10 cellular contexts compared by ENCODE assay signal in the genomic region with DNA sequence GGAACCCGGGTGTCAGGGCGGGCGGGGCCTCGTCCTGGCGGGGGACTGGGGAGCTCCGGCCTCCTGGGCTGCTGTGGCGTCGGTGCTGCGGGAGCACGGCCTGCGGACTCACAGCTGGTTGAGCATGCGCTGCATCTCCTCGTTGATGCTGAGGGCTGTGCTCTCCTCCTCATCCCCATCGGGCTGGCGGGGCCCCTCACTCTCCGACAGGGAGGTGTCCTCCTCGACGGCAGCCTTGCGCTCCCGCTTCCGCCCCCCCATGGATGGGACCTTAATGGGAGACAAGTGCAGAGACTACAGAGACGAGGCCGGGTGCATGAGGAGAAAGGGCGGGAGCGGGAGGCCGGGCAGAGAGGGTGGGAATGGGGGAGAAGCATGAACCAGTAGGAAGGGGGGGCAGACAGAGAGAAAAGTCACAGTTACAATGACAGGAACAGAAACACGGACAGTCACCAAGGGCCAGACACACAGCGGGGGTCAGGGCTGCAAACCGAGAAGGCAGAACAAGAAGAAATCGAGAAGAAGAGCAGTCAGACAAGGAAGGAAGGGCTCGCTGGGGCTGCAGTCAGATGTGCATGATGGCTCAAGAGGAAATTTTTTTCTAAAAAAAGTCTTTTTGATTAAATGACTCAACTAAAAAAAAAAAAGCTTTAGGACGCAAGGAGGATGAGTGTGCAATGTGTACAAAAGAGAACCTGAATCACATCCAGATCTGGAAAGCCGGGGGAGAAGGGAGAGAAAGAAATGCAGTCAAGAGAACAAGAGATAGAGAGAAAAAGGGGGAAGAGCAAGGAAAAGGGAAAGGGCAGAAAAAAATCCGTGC. TPM values are rescaled to one million over a fixed set of nuclear protein-coding genes. Genes with fewer than 3 reads are reported as not detected.
DNase-seq lines count a peak whose midpoint lies in the region; ATAC-seq and TF ChIP-seq lines count a peak whose summit lies in the region.
"Had no signal": no experiment of that assay in that cellular context is flagged by ENCODE, and none has a peak within 500 bp of the region (broad histone marks: within the 10 kb centered on the region; RNA-seq: fewer than 3 reads in every experiment).

No MANE protein-coding gene starts in this region.

- CTCF ChIA-PET in RWPE1 (lab: Yijun Ruan, JAX), result interaction anchor here (0.6 to 3.1 kb wide), 3 partner anchors 11 to 34 kb away, joined by 3 to 9 read pairs (median 3); no protein-coding TSS in a partner anchor

- no peaks in the 10 kb centered on the region for H3K36me3 ChIP-seq in ovary

- H3K27ac ChIP-seq in RWPE1 (peak overlapping the region; percentile 70), epithelial cell of prostate (peak overlapping the region; percentile 55), ovary (no peak overlapping the region)

- H3K27me3 ChIP-seq in ovary, result no peaks in the 10 kb centered on the region
- H3K27me3 ChIP-seq: right lobe of liver had no signal

- 56 to 68% (median 63%) methylated on average over 33 to 34 of the region's 34 CpGs for WGBS in ovary, 3 donors

- no peak for TF ChIP-seq EP300 in ovary (IDR thresholded peaks at IDR 0.05)

- ATAC-seq in GM19351 (IDR thresholded peaks at IDR 0.05; ENCODE audit: unreplicated experiment) (no peak), HG02885 (IDR thresholded peaks at IDR 0.05; ENCODE audit: poor library complexity, unreplicated experiment) (no peak), GM19452 (IDR thresholded peaks at IDR 0.05; ENCODE audit: unreplicated experiment) (no peak)

- peaks cover 23% of the 10 kb centered on the region for H3K4me1 ChIP-seq in ovary (ENCODE audit: insufficient read depth)

- POLR2A ChIA-PET in RWPE1 (lab: Yijun Ruan, JAX; ENCODE audit: low non-redundant PET), result no interaction called here

- TF ChIP-seq POLR2A in ovary (IDR thresholded peaks at IDR 0.05), result no peak

- H3K9me3 ChIP-seq in ovary, result no peaks in the 10 kb centered on the region
- H3K9me3 ChIP-seq: right lobe of liver had no signal

- DNase-seq in AG20443 (ENCODE audit: low spot score) (peak; percentile 67), RWPE1 (ENCODE audit: low spot score) (no peak), epithelial cell of prostate (ENCODE audit: low read depth, low spot score) (no peak), ovary (peak in 1 of 5 donors; percentile 25), NCI-H345 (lab: John Stamatoyannopoulos, UW) (no peak)
- DNase-seq: NK-92 treated with Interleukin-12 subunit alpha and Interleukin-12 subunit beta, amount 100 ng/mL, for 24 hours had no signal

- TF ChIP-seq CTCF in RWPE1 (conservative IDR thresholded peaks at IDR 0.05; ENCODE audit: low read depth) (no peak), ovary (IDR thresholded peaks at IDR 0.05) (no peak)

- intact Hi-C loops in ovary (cut with DNase I), result no loop called here

- peak overlapping the region; percentile 2 for H3K4me3 ChIP-seq in ovary
- H3K4me3 ChIP-seq: right lobe of liver had no signal

RNA-seq across cellular contexts. Expression of a gene that starts 7.1 kb away (rescaled TPM):
- 10 to 100 TPM; 10.9 to 31.4 (median 22.9) TPM for total RNA-seq in ovary
- polyA plus RNA-seq in ovary, result 10 to 100 TPM in 1 of 2 donors, 1 to 10 TPM in 1; 9.7 to 25.9 TPM

RNA-seq across cellular contexts. Expression of a gene that starts 14.4 kb away (rescaled TPM):
- 1,000 to 10,000 TPM in 5 of 7 donors, 100 to 1,000 TPM in 2; 661 to 1,442 (median 1,249) TPM for total RNA-seq in ovary
- 1,000 to 10,000 TPM; 1,086 to 1,247 TPM for polyA plus RNA-seq in ovary

RNA-seq across cellular contexts. Expression of a gene that starts 19.3 kb away (rescaled TPM):
- 10 to 100 TPM; 11.6 to 46.9 (median 24.5) TPM for total RNA-seq in ovary
- polyA plus RNA-seq in ovary, result 10 to 100 TPM; 11.6 to 31.2 TPM

RNA-seq across cellular contexts. Expression of a gene that starts 54.9 kb away (rescaled TPM):
- 10 to 100 TPM; 11.5 to 19.5 (median 16.4) TPM for total RNA-seq in ovary
- 10 to 100 TPM in 1 of 2 donors, 1 to 10 TPM in 1; 8.8 to 19.4 TPM for polyA plus RNA-seq in ovary

RNA-seq across cellular contexts. Expression of a gene that starts 55.7 kb away (rescaled TPM):
- total RNA-seq in ovary, result 100 to 1,000 TPM in 4 of 7 donors, 10 to 100 TPM in 3; 27.5 to 119 (median 108) TPM
- polyA plus RNA-seq in ovary, result 100 to 1,000 TPM in 1 of 2 donors, 10 to 100 TPM in 1; 74.1 to 142 TPM

Comparison
In these comparisons a context has a peak if more than half of its experiments do, and no peak if none do; other contexts are left out.
1. H3K27ac ChIP-seq: peak in RWPE1 (single experiment) and epithelial cell of prostate (single experiment); none in ovary (0 of 2).